11 cellular contexts compared by ENCODE assay signal in the genomic region with DNA sequence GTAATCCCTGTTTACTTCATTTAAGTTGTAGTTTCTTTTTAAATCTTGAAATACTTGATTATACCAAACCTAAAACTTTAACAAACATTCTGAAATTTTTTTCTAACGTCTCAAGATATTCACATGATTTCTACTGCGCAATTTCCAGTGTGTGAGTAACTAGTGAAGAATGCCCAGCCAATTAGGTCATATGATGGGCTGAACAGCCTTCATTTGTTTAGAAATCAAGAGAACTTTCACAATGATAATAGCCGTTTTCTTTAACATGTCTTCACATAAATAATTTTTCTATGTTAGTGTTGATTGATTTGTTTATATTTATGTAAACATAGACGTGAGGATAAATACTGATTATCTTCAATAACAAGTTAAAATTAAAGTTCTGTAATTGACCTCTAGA. TPM values are rescaled to one million over a fixed set of nuclear protein-coding genes. Genes with fewer than 3 reads are reported as not detected.
DNase-seq lines count a peak whose midpoint lies in the region; ATAC-seq and TF ChIP-seq lines count a peak whose summit lies in the region.
"Had no signal": no experiment of that assay in that cellular context is flagged by ENCODE, and none has a peak within 500 bp of the region (broad histone marks: within the 10 kb centered on the region; RNA-seq: fewer than 3 reads in every experiment).

No MANE protein-coding gene starts in this region.

- DNase-seq in ACHN (peak; percentile 86), Panc1 (ENCODE audit: low read depth, low spot score) (peak; percentile 56), neural crest cell (ENCODE audit: low read depth, low spot score) (no peak), NCI-H1694 treated with DMSO at 0.1 percent for 48 hours (lab: John Stamatoyannopoulos, UW) (no peak), NCI-H1092 treated with DMSO at 0.1 percent for 48 hours (lab: John Stamatoyannopoulos, UW) (no peak)
- no peak for DNase-seq in activated T-helper 2 cell treated with anti-CD3 and anti-CD28 coated beads, Interferon-gamma antibody, Interleukin-2, Interleukin-4, amounts not matched to agents 10 μg/mL and 5 μg/mL and 100 μg/mL, durations not matched to agents 14 hours and 24 hours and 36 hours (ENCODE audit: low spot score)
- no peak for DNase-seq in T-helper 2 cell treated with Interferon-gamma antibody and Interleukin-4, amounts not matched to agents 5 μg/mL and 100 μg/mL, for 36 hours (ENCODE audit: low spot score)
- DNase-seq: activated CD4-positive, alpha-beta T cell treated with anti-CD3 and anti-CD28 coated beads, Interleukin-2, amount 10 ng/mL, durations not matched to agents 7 days and 5 days; MM.1S had no signal

- H3K27ac ChIP-seq in Panc1 (ENCODE audit: low read length) = peak overlapping the region; percentile 29; the same call in 1 of the 2 replicates
- H3K27ac ChIP-seq: BLaER1 had no signal

- peak overlapping the region; percentile 21 for H3K27ac Mint-ChIP-seq in neural crest cell (ENCODE audit: unreplicated experiment)
- H3K27ac Mint-ChIP-seq in activated T-helper 2 cell treated with anti-CD3 and anti-CD28 coated beads, Interferon-gamma antibody, Interleukin-2, Interleukin-4, amounts not matched to agents 10 μg/mL and 5 μg/mL and 100 μg/mL, durations not matched to agents 14 hours and 24 hours and 36 hours = no peak overlapping the region
- no peak overlapping the region for H3K27ac Mint-ChIP-seq in T-helper 2 cell treated with Interferon-gamma antibody and Interleukin-4, amounts not matched to agents 5 μg/mL and 100 μg/mL, for 36 hours
- H3K27ac Mint-ChIP-seq: activated CD4-positive, alpha-beta T cell treated with anti-CD3 and anti-CD28 coated beads, Interleukin-2, amount 10 ng/mL, durations not matched to agents 7 days and 5 days had no signal

- H3K36me3 ChIP-seq in Panc1 (ENCODE audit: control insufficient read depth, insufficient read depth, low read length) = no peaks in the 10 kb centered on the region; the same call in 1 of the 2 replicates

- H3K9me3 Mint-ChIP-seq in neural crest cell = no peaks in the 10 kb centered on the region
- no peaks in the 10 kb centered on the region for H3K9me3 Mint-ChIP-seq in activated T-helper 2 cell treated with anti-CD3 and anti-CD28 coated beads, Interferon-gamma antibody, Interleukin-2, Interleukin-4, amounts not matched to agents 10 μg/mL and 5 μg/mL and 100 μg/mL, durations not matched to agents 14 hours and 24 hours and 36 hours
- H3K9me3 Mint-ChIP-seq in T-helper 2 cell treated with Interferon-gamma antibody and Interleukin-4, amounts not matched to agents 5 μg/mL and 100 μg/mL, for 36 hours = no peaks in the 10 kb centered on the region
- H3K9me3 Mint-ChIP-seq: activated CD4-positive, alpha-beta T cell treated with anti-CD3 and anti-CD28 coated beads, Interleukin-2, amount 10 ng/mL, durations not matched to agents 7 days and 5 days had no signal

- TF ChIP-seq CTCF in Panc1 (IDR thresholded peaks at IDR 0.05) (no peak), neural crest cell (conservative IDR thresholded peaks at IDR 0.05) (no peak)

- no peaks in the 10 kb centered on the region for H3K27me3 Mint-ChIP-seq in neural crest cell (ENCODE audit: low read depth)
- no peaks in the 10 kb centered on the region for H3K27me3 Mint-ChIP-seq in activated T-helper 2 cell treated with anti-CD3 and anti-CD28 coated beads, Interferon-gamma antibody, Interleukin-2, Interleukin-4, amounts not matched to agents 10 μg/mL and 5 μg/mL and 100 μg/mL, durations not matched to agents 14 hours and 24 hours and 36 hours (ENCODE audit: low read depth)
- no peaks in the 10 kb centered on the region for H3K27me3 Mint-ChIP-seq in T-helper 2 cell treated with Interferon-gamma antibody and Interleukin-4, amounts not matched to agents 5 μg/mL and 100 μg/mL, for 36 hours (ENCODE audit: low read depth)
- H3K27me3 Mint-ChIP-seq: activated CD4-positive, alpha-beta T cell treated with anti-CD3 and anti-CD28 coated beads, Interleukin-2, amount 10 ng/mL, durations not matched to agents 7 days and 5 days had no signal

- no peak overlapping the region for H3K4me3 ChIP-seq in Panc1 (ENCODE audit: low read depth in 2 of 2, low read length in 2 of 2)
- H3K4me3 ChIP-seq: BLaER1 had no signal

- POLR2A ChIA-PET in Panc1 (lab: Charles Lee) = interaction anchor here (0.8 kb wide), 1 partner anchor 36 kb away, joined by 15 read pairs; no protein-coding TSS in a partner anchor

- intact Hi-C loops in Panc1 (cut with micrococcal nuclease; ENCODE audit: unreplicated experiment) = no loop called here
- intact Hi-C loops in activated T-helper 2 cell treated with anti-CD3 and anti-CD28 coated beads, Interferon-gamma antibody, Interleukin-2, Interleukin-4, amounts not matched to agents 10 μg/mL and 5 μg/mL and 100 μg/mL, durations not matched to agents 14 hours and 24 hours and 36 hours (cut with micrococcal nuclease) = no loop called here

- no peak overlapping the region for H3K4me3 Mint-ChIP-seq in neural crest cell
- H3K4me3 Mint-ChIP-seq in activated T-helper 2 cell treated with anti-CD3 and anti-CD28 coated beads, Interferon-gamma antibody, Interleukin-2, Interleukin-4, amounts not matched to agents 10 μg/mL and 5 μg/mL and 100 μg/mL, durations not matched to agents 14 hours and 24 hours and 36 hours (ENCODE audit: low read depth) = no peak overlapping the region
- no peak overlapping the region for H3K4me3 Mint-ChIP-seq in T-helper 2 cell treated with Interferon-gamma antibody and Interleukin-4, amounts not matched to agents 5 μg/mL and 100 μg/mL, for 36 hours
- H3K4me3 Mint-ChIP-seq: activated CD4-positive, alpha-beta T cell treated with anti-CD3 and anti-CD28 coated beads, Interleukin-2, amount 10 ng/mL, durations not matched to agents 7 days and 5 days had no signal

- no peaks in the 10 kb centered on the region for H3K9me3 ChIP-seq in Panc1 (ENCODE audit: control insufficient read depth, insufficient read depth, low read depth, low read length)
- H3K9me3 ChIP-seq: BLaER1 had no signal

- H3K27me3 ChIP-seq in Panc1 (ENCODE audit: control insufficient read depth, insufficient read depth, low read length) = no peaks in the 10 kb centered on the region
- H3K27me3 ChIP-seq: BLaER1 had no signal

- H3K4me1 ChIP-seq in Panc1 (ENCODE audit: control insufficient read depth, insufficient read depth, low read length) = peaks cover 7% of the 10 kb centered on the region

- H3K36me3 Mint-ChIP-seq in neural crest cell (ENCODE audit: low read depth) = peaks cover 3% of the 10 kb centered on the region
- peaks cover 55% of the 10 kb centered on the region for H3K36me3 Mint-ChIP-seq in activated T-helper 2 cell treated with anti-CD3 and anti-CD28 coated beads, Interferon-gamma antibody, Interleukin-2, Interleukin-4, amounts not matched to agents 10 μg/mL and 5 μg/mL and 100 μg/mL, durations not matched to agents 14 hours and 24 hours and 36 hours (ENCODE audit: low read depth)
- H3K36me3 Mint-ChIP-seq in T-helper 2 cell treated with Interferon-gamma antibody and Interleukin-4, amounts not matched to agents 5 μg/mL and 100 μg/mL, for 36 hours (ENCODE audit: low read depth) = peaks cover 43% of the 10 kb centered on the region

- CTCF ChIA-PET in Panc1 (lab: Charles Lee) = no interaction called here

- ATAC-seq in Panc1 (no peak), esophagus mucosa (peak; percentile 50)

- no TSS peak for BruUV-seq in Panc1 (replicated peaks; lab: Mats Ljungman, UMichigan)

- in situ Hi-C loops in ACHN (cut with HindIII; ENCODE audit: low pct_ligation_motif_present, low pct_unique_long_range_greater_than_20kb, low sequenced_read_pairs) = no loop called here
- in situ Hi-C loops in Panc1 (cut with HindIII; ENCODE audit: low pct_unique_long_range_greater_than_20kb, low sequenced_read_pairs) = no loop called here

- H3K4me1 Mint-ChIP-seq in neural crest cell = peaks cover 3% of the 10 kb centered on the region
- peaks cover 48% of the 10 kb centered on the region for H3K4me1 Mint-ChIP-seq in activated T-helper 2 cell treated with anti-CD3 and anti-CD28 coated beads, Interferon-gamma antibody, Interleukin-2, Interleukin-4, amounts not matched to agents 10 μg/mL and 5 μg/mL and 100 μg/mL, durations not matched to agents 14 hours and 24 hours and 36 hours (ENCODE audit: low read depth)
- peaks cover 45% of the 10 kb centered on the region for H3K4me1 Mint-ChIP-seq in T-helper 2 cell treated with Interferon-gamma antibody and Interleukin-4, amounts not matched to agents 5 μg/mL and 100 μg/mL, for 36 hours (ENCODE audit: low read depth)

RNA-seq across cellular contexts. Expression of gene STAM, which starts 21.8 kb away (rescaled TPM):
- total RNA-seq in Panc1 (2021; ENCODE audit: unreplicated experiment) (18.9 TPM), esophagus mucosa (15.9 TPM), neural crest cell (29.0 and 30.7 TPM in 2 replicates)
- polyA plus RNA-seq in Panc1 (2012; ENCODE audit: insufficient read length) = 9.6 TPM
- total RNA-seq in activated T-helper 2 cell treated with anti-CD3 and anti-CD28 coated beads, Interferon-gamma antibody, Interleukin-2, Interleukin-4, amounts not matched to agents 10 μg/mL and 5 μg/mL and 100 μg/mL, durations not matched to agents 14 hours and 24 hours and 36 hours = 33.8 and 35.2 TPM in 2 replicates

RNA-seq across cellular contexts. Expression of gene HACD1, which starts 48.6 kb away (rescaled TPM):
- total RNA-seq in Panc1 (2021; ENCODE audit: unreplicated experiment) (53.1 TPM), esophagus mucosa (19.0 TPM), neural crest cell (13.7 and 14.6 TPM in 2 replicates)
- polyA plus RNA-seq in Panc1 (2012; ENCODE audit: insufficient read length) = 31.1 TPM
- total RNA-seq in activated T-helper 2 cell treated with anti-CD3 and anti-CD28 coated beads, Interferon-gamma antibody, Interleukin-2, Interleukin-4, amounts not matched to agents 10 μg/mL and 5 μg/mL and 100 μg/mL, durations not matched to agents 14 hours and 24 hours and 36 hours = 6.0 and 6.6 TPM in 2 replicates

Comparison
In these comparisons a context has a peak if more than half of its experiments do, and no peak if none do; other contexts are left out.
1. DNase-seq: peak in ACHN (single experiment) and Panc1 (single experiment); none in neural crest cell (single experiment), NCI-H1694 treated with DMSO at 0.1 percent for 48 hours (single experiment), activated T-helper 2 cell treated with anti-CD3 and anti-CD28 coated beads, Interferon-gamma antibody, Interleukin-2, Interleukin-4, amounts not matched to agents 10 μg/mL and 5 μg/mL and 100 μg/mL, durations not matched to agents 14 hours and 24 hours and 36 hours (single experiment), T-helper 2 cell treated with Interferon-gamma antibody and Interleukin-4, amounts not matched to agents 5 μg/mL and 100 μg/mL, for 36 hours (single experiment) and NCI-H1092 treated with DMSO at 0.1 percent for 48 hours (single experiment).